1 cellular context compared by ENCODE assay signal in the genomic region with DNA sequence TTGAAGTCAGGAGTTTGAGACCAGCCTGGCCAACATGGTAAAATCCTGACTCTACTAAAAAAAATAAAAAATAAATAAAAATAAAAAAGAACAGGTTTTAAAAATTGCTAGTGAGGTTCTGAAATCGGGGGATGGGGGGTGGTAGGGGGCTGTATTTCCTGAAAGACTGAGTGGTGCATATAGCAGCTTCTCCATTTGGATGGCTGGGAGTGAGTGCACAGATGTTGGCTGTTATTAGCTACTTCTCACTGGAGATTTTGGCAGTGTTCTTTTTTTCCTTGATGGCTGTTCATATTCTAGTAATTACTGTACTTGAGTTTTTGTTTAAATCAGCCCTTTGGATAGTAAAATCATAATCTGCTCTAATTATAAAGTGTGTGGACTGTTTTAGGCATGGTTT.
TF ChIP-seq lines count a peak whose summit lies in the region.

No MANE protein-coding gene starts in this region.

TF ChIP-seq in GM12878, 131 proteins besides CTCF, POLR2A, EP300 and RAD21:
- TF ChIP-seq NR2C1 (IDR thresholded peaks at IDR 0.05) (no peak), POLR2AphosphoS5 (IDR thresholded peaks at IDR 0.05; ENCODE audit: low read length) (peak; percentile 59; the same call in 1 of the 2 replicates)
